9 cellular contexts compared by ENCODE assay signal in the genomic region with DNA sequence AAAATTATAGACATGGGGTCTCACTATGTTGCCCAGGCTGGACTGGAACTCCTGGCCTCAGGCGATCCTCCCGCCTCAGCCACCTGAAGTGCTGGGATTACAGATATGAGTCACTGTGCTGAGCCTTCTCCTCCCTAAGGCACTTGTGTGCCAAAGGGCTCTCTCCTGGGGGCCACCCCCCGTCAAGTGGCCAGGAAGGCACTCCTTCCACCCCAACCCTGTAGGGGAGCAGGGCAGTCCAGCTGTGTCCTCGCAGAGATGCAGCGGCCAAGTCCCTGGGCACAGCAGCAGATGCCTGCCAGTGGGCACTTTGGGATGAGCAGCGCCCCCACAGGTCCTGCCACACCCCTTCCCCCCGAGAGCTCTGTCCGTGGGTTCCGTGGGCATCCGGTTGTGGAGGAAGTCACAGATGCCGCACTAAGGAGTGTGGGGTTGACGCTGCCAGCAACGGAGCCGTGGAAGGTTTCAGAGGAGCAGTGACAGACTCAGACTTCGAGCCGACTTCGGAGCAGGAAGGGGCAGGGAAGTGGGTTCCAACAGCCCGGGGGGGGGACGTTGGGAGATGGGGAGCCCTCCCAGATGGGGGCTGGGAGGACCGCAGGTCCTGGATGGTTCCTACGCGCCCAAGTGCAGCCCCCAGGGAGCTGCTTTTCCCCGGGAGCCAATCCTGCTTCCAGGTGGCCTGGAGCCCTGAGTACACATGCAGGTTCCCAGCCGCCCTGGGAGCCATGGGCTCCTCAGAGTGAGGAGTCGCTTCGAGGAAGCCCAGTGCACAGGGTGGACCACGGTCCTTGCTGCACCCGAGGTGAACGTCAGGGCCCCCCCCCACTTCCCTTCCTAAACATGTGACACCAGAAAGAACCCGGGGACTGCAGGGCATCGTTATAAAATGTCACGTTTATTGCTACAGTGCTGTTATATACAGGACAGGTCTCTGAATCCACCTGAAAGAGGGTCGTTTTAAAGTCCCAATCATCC. TPM values are rescaled to one million over a fixed set of nuclear protein-coding genes. Genes with fewer than 3 reads are reported as not detected.
DNase-seq lines count a peak whose midpoint lies in the region; ATAC-seq and TF ChIP-seq lines count a peak whose summit lies in the region.
"Had no signal": no experiment of that assay in that cellular context is flagged by ENCODE, and none has a peak within 500 bp of the region (broad histone marks: within the 10 kb centered on the region; RNA-seq: fewer than 3 reads in every experiment).

No MANE protein-coding gene starts in this region.

- CTCF ChIA-PET in OCI-LY7 (lab: Charles Lee; ENCODE audit: unreplicated experiment) = no interaction called here

- H2AFZ ChIP-seq in OCI-LY7 (ENCODE audit: low read length) = no peak overlapping the region

- peaks cover 15% of the 10 kb centered on the region for H3K79me2 ChIP-seq in OCI-LY7 (ENCODE audit: insufficient read depth, low read depth, low read length)

- no peaks in the 10 kb centered on the region for H3K9me2 ChIP-seq in OCI-LY7 (ENCODE audit: insufficient read depth, low read length)

- H3K27ac ChIP-seq in OCI-LY7 (ENCODE audit: low read depth, low read length, poor library complexity, severe bottlenecking) (peak overlapping the region; percentile 88), spleen (peak overlapping the region in 6 of 8 donors; percentile 43 to 78 (median 66))

- DNase-seq in NCI-H82 (lab: John Stamatoyannopoulos, UW) (peak; percentile 19), NCI-H82 treated with DMSO at 0.1 percent for 48 hours (lab: John Stamatoyannopoulos, UW; ENCODE audit: unreplicated experiment) (no peak), OCI-LY7 (ENCODE audit: low spot score) (peak; percentile 49), spleen (peak; percentile 83), dermis blood vessel endothelial cell (no peak), NCI-H187 (lab: John Stamatoyannopoulos, UW) (no peak)
- DNase-seq in activated naive CD4-positive, alpha-beta T cell treated with anti-CD3 and anti-CD28 coated beads, Interleukin-2, amount 50 U/mL, for 16 hours = peak; percentile 26
- DNase-seq: midbrain had no signal

- WGBS in spleen, 5 donors = 24 to 42% (median 30%) methylated on average over 25 to 33 of the region's 33 CpGs

- H3K9me3 ChIP-seq in OCI-LY7 (ENCODE audit: low read length) (no peaks in the 10 kb centered on the region), spleen (no peaks in the 10 kb centered on the region)

- TF ChIP-seq POLR2A in spleen (IDR thresholded peaks at IDR 0.05) = no peak

- H3K4me3 ChIP-seq in OCI-LY7 (ENCODE audit: low read depth, low read length, poor library complexity, severe bottlenecking) (no peak overlapping the region), spleen (peak overlapping the region in 4 of 8 donors; percentile 7 to 58 (median 14))

- intact Hi-C loops in OCI-LY7 (cut with micrococcal nuclease; ENCODE audit: unreplicated experiment) (loop anchor here (5.0 kb wide), 1 partner anchor 204 kb away; a partner anchor contains a TSS), spleen (cut with DNase I; ENCODE audit: low total_unique reads) (loop anchor here (5.0 kb wide), 1 partner anchor 44 kb away; a partner anchor contains a TSS)

- H3K4me2 ChIP-seq in OCI-LY7 (ENCODE audit: low read length) = peak overlapping the region; percentile 24; the same call in 1 of the 2 replicates

- POLR2A ChIA-PET in OCI-LY7 (lab: Charles Lee) = no interaction called here

- peaks cover 58% of the 10 kb centered on the region for H3K36me3 ChIP-seq in OCI-LY7 (ENCODE audit: insufficient read depth, low read length)
- peaks cover 0 to 43% (median 28%) of the 10 kb centered on the region in 6 donors for H3K36me3 ChIP-seq in spleen

- TF ChIP-seq CTCF in OCI-LY7 (conservative IDR thresholded peaks at IDR 0.05; ENCODE audit: low read length) (peak; percentile 46; the same call in 1 of the 2 replicates), spleen (IDR thresholded peaks at IDR 0.05 in 8 of 11, conservative IDR thresholded peaks at IDR 0.05 in 3 of 11) (no peak)

- ATAC-seq in HG03097 (IDR thresholded peaks at IDR 0.05; ENCODE audit: low FRiP score, unreplicated experiment) = no peak

- H4K20me1 ChIP-seq in OCI-LY7 (ENCODE audit: insufficient read depth, low read length) = no peaks in the 10 kb centered on the region

- H3K27me3 ChIP-seq in spleen (replicated peaks in 1 of 7) = no peaks in the 10 kb centered on the region

- BruUV-seq in OCI-LY7 (replicated peaks; lab: Mats Ljungman, UMichigan) = no TSS peak

- H3K4me1 ChIP-seq in OCI-LY7 (ENCODE audit: insufficient read depth, low read length, poor library complexity, severe bottlenecking) (peaks cover 82% of the 10 kb centered on the region), spleen (peaks cover 30 to 64% (median 43%) of the 10 kb centered on the region in 6 donors)

RNA-seq across cellular contexts. Expression of a gene that starts 3.4 kb away (rescaled TPM):
- 85.3 and 86.2 TPM in 2 replicates for total RNA-seq in OCI-LY7 (2014; rRNA removed; shearing (Covaris generic))
- total RNA-seq in OCI-LY7 (2022) (143 and 187 TPM in 2 replicates), spleen (100 to 1,000 TPM in 4 of 7 donors, 10 to 100 TPM in 3; 40.9 to 165 (median 129) TPM), dermis blood vessel endothelial cell (48.8 and 62.1 TPM in 2 replicates)
- polyA plus RNA-seq in spleen = 100 to 1,000 TPM in 2 of 3 donors, 10 to 100 TPM in 1; 93.4 to 153 (median 145) TPM

RNA-seq across cellular contexts. Expression of a gene that starts 16.0 kb away (rescaled TPM):
- total RNA-seq in OCI-LY7 (2014; rRNA removed; shearing (Covaris generic)) = 147 and 172 TPM in 2 replicates
- 168 TPM in 2 replicates for total RNA-seq in OCI-LY7 (2022)
- total RNA-seq in spleen = 10 to 100 TPM; 57.4 to 80.9 (median 74.3) TPM
- polyA plus RNA-seq in spleen = 100 to 1,000 TPM in 1 of 3 donors, 10 to 100 TPM in 2; 62.2 to 177 (median 89.3) TPM
- total RNA-seq in dermis blood vessel endothelial cell = 119 and 194 TPM in 2 replicates

RNA-seq across cellular contexts. Expression of a gene that starts 40.6 kb away (rescaled TPM):
- total RNA-seq in OCI-LY7 (2014; rRNA removed; shearing (Covaris generic)) = 11.7 and 13.6 TPM in 2 replicates
- 9.4 and 11.9 TPM in 2 replicates for total RNA-seq in OCI-LY7 (2022)
- 10 to 100 TPM in 1 of 7 donors, 1 to 10 TPM in 6; 5.4 to 11.7 (median 6.7) TPM for total RNA-seq in spleen
- 1 to 10 TPM in 2 of 3 donors, under 1 TPM in 1; 0.87 to 2.7 (median 2.0) TPM for polyA plus RNA-seq in spleen
- total RNA-seq in dermis blood vessel endothelial cell = 82.4 and 121 TPM in 2 replicates

RNA-seq across cellular contexts. Expression of a gene that starts 43.7 kb away (rescaled TPM):
- total RNA-seq in OCI-LY7 (2014; rRNA removed; shearing (Covaris generic)) = 413 and 518 TPM in 2 replicates
- total RNA-seq in OCI-LY7 (2022) (811 and 878 TPM in 2 replicates), spleen (100 to 1,000 TPM in 5 of 7 donors, 10 to 100 TPM in 2; 79.2 to 135 (median 107) TPM), dermis blood vessel endothelial cell (94.1 and 144 TPM in 2 replicates)
- 10 to 100 TPM; 81.0 to 96.5 (median 88.9) TPM for polyA plus RNA-seq in spleen

Comparison
In these comparisons a context has a peak if more than half of its experiments do, and no peak if none do; other contexts are left out.
1. DNase-seq: peak in NCI-H82 (single experiment), OCI-LY7 (single experiment), activated naive CD4-positive, alpha-beta T cell treated with anti-CD3 and anti-CD28 coated beads, Interleukin-2, amount 50 U/mL, for 16 hours (single experiment) and spleen (single experiment); none in NCI-H82 treated with DMSO at 0.1 percent for 48 hours (single experiment), dermis blood vessel endothelial cell (single experiment) and NCI-H187 (0 of 2).